In genomic region chr1:197773856-197774255, GRCh38 we compare ENCODE assay signal across 8 cellular contexts. TPM values are rescaled to one million over a fixed set of nuclear protein-coding genes. Genes with fewer than 3 reads are reported as not detected.
DNase-seq lines count a peak whose midpoint lies in the region; ATAC-seq and TF ChIP-seq lines count a peak whose summit lies in the region.

No MANE protein-coding gene starts in this region.

- H3K4me3 Mint-ChIP-seq in Calu3 (ENCODE audit: low read depth, unreplicated experiment) = peak overlapping the region; percentile 72

- H3K4me1 ChIP-seq in NT2/D1 (ENCODE audit: insufficient read depth, insufficient read length) (peaks cover 4% of the 10 kb centered on the region), neuron (ENCODE audit: insufficient read depth, low read length) (peaks cover 8% of the 10 kb centered on the region)

- H3K9me3 ChIP-seq in NT2/D1 (ENCODE audit: insufficient read depth, low read length) (no peaks in the 10 kb centered on the region), neuron (ENCODE audit: low read length) (no peaks in the 10 kb centered on the region)

- peak overlapping the region; percentile 98 for H2AFZ ChIP-seq in neuron (ENCODE audit: low read depth, low read length)

- H3K9me3 Mint-ChIP-seq in Calu3 (ENCODE audit: low read depth, unreplicated experiment) = no peaks in the 10 kb centered on the region

- H3K27me3 ChIP-seq in NT2/D1 (ENCODE audit: insufficient read depth, insufficient read length) (peaks cover 43% of the 10 kb centered on the region), dorsolateral prefrontal cortex (peaks cover 0 to 50% (median 0%) of the 10 kb centered on the region in 45 donors), neuron (ENCODE audit: insufficient read depth, low read length) (peaks cover 13% of the 10 kb centered on the region)

- DNase-seq in Calu3 = no peak
- no peak for DNase-seq in NT2/D1 (ENCODE audit: low read depth, low spot score)
- DNase-seq in dorsolateral prefrontal cortex = no peak
- DNase-seq in ureter (ENCODE audit: low spot score) = no peak
- DNase-seq in midbrain (lab: John Stamatoyannopoulos, UW) = no peak

- intact Hi-C loops in Calu3 (cut with micrococcal nuclease; ENCODE audit: unreplicated experiment) = loop anchor here (2.0 kb wide), 2 partner anchors 79 to 95 kb away; no protein-coding TSS in a partner anchor
- intact Hi-C loops in dorsolateral prefrontal cortex (cut with DNase I) = no loop called here

- H3K27ac ChIP-seq in dorsolateral prefrontal cortex = no peak overlapping the region

- ATAC-seq in HG03095 (IDR thresholded peaks at IDR 0.05; ENCODE audit: unreplicated experiment) (no peak), HG03378 (IDR thresholded peaks at IDR 0.05; ENCODE audit: unreplicated experiment) (no peak)

- BruUV-seq in Calu3 (replicated peaks; lab: Mats Ljungman, UMichigan) = TSS peak; percentile 33

- H3K4me1 Mint-ChIP-seq in Calu3 (ENCODE audit: low read depth, unreplicated experiment) = peaks cover 38% of the 10 kb centered on the region

- peak overlapping the region; percentile 72 for H3K27ac Mint-ChIP-seq in Calu3 (ENCODE audit: unreplicated experiment)

- CTCF ChIA-PET in Calu3 (lab: Charles Lee) = no interaction called here

- H3K4me3 ChIP-seq in NT2/D1 (ENCODE audit: insufficient read length, low read depth) = peak overlapping the region; percentile 59
- H3K4me3 ChIP-seq in dorsolateral prefrontal cortex = peak overlapping the region in 52 of 59 donors; percentile 0 to 84 (median 72)
- H3K4me3 ChIP-seq in neuron (ENCODE audit: low read length) = peak overlapping the region; percentile 55

- TF ChIP-seq CTCF in Calu3 (IDR thresholded peaks at IDR 0.05; ENCODE audit: unreplicated experiment) = no peak
- TF ChIP-seq CTCF in dorsolateral prefrontal cortex (IDR thresholded peaks at IDR 0.05 in 54 of 56, conservative IDR thresholded peaks at IDR 0.05 in 2 of 56; ENCODE audit: low read depth in 1 of 56, partially characterized antibody in 56 of 56) = no peak

- no peak overlapping the region for H3K9ac ChIP-seq in NT2/D1 (ENCODE audit: insufficient read length, low read depth)

- H3K36me3 ChIP-seq in NT2/D1 (ENCODE audit: insufficient read depth, insufficient read length, low read length) = no peaks in the 10 kb centered on the region
- H3K36me3 ChIP-seq in neuron (ENCODE audit: insufficient read depth, low read length) = no peaks in the 10 kb centered on the region

- peaks cover 26% of the 10 kb centered on the region for H3K36me3 Mint-ChIP-seq in Calu3 (ENCODE audit: insufficient read depth, unreplicated experiment)

- H3K27me3 Mint-ChIP-seq in Calu3 (ENCODE audit: unreplicated experiment) = no peaks in the 10 kb centered on the region

RNA-seq across cellular contexts. Expression of gene DENND1B, which starts 1.4 kb away (rescaled TPM):
- total RNA-seq in Calu3 (2022) (26.7 and 28.2 TPM in 2 replicates), dorsolateral prefrontal cortex (10 to 100 TPM; 11.6 to 37.6 (median 22.2) TPM), ureter (29.4 TPM)
